9 cellular contexts compared by ENCODE assay signal in genomic region chr18:61582205-61582710, GRCh38.
A peak's percentile ranks its signal among the peaks of the same experiment; 100 is the strongest.
DNase-seq lines count a peak whose midpoint lies in the region; ATAC-seq and TF ChIP-seq lines count a peak whose summit lies in the region.
"Had no signal": no experiment of that assay in that cellular context is flagged by ENCODE, and none has a peak within 500 bp of the region (broad histone marks: within the 10 kb centered on the region; RNA-seq: fewer than 3 reads in every experiment).

No MANE protein-coding gene starts in this region.

- H3K4me1 ChIP-seq in GM23338 (ENCODE audit: insufficient read depth) (peaks cover 5% of the 10 kb centered on the region; the same call in 1 of the 2 replicates), iPS DF 6.9 (ENCODE audit: control insufficient read depth, insufficient read depth, low read length) (peaks cover 1% of the 10 kb centered on the region; the same call in 1 of the 2 replicates), skeletal muscle satellite cell (ENCODE audit: control insufficient read depth, insufficient read depth, low read length) (peaks cover 13% of the 10 kb centered on the region)

- H3K27ac ChIP-seq in GM23338 (ENCODE audit: low read depth) (no peak overlapping the region), iPS DF 6.9 (ENCODE audit: low read length) (no peak overlapping the region)

- H2AFZ ChIP-seq in GM23338, result peak overlapping the region; percentile 98

- H3K79me2 ChIP-seq in GM23338 (replicated peaks; ENCODE audit: insufficient read depth), result no peaks in the 10 kb centered on the region

- peaks cover 10% of the 10 kb centered on the region; the same call in 2 of the 3 replicates for H3K4me1 Mint-ChIP-seq in GM23338
- peaks cover 5% of the 10 kb centered on the region for H3K4me1 Mint-ChIP-seq in activated T-helper 17 cell treated with anti-CD3 and anti-CD28 coated beads, Interleukin-2, amount 50 U/mL, for 72 hours

- no peaks in the 10 kb centered on the region for H4K20me1 ChIP-seq in GM23338 (replicated peaks; ENCODE audit: insufficient read depth)

- H3K4me2 ChIP-seq in GM23338 (peak overlapping the region; percentile 85), skeletal muscle satellite cell (ENCODE audit: low read length) (peak overlapping the region; percentile 94)

- no peaks in the 10 kb centered on the region for H3K9me3 ChIP-seq in iPS DF 6.9 (ENCODE audit: control insufficient read depth, insufficient read depth, low read length)
- H3K9me3 ChIP-seq in skeletal muscle satellite cell (replicated peaks; ENCODE audit: low read length), result no peaks in the 10 kb centered on the region

- no peaks in the 10 kb centered on the region for H3K9me3 Mint-ChIP-seq in GM23338
- H3K9me3 Mint-ChIP-seq in activated T-helper 17 cell treated with anti-CD3 and anti-CD28 coated beads, Interleukin-2, amount 50 U/mL, for 72 hours, result no peaks in the 10 kb centered on the region
- H3K9me3 Mint-ChIP-seq: stimulated activated memory B cell treated with anti-CD40 and anti-IgM and Interleukin-4, amounts not matched to agents 10 μg/mL and 1 μg/mL and 100 μg/mL, for 72 hours had no signal

- H3K4me3 Mint-ChIP-seq in GM23338, result peak overlapping the region; percentile 72
- peak overlapping the region; percentile 33 for H3K4me3 Mint-ChIP-seq in activated T-helper 17 cell treated with anti-CD3 and anti-CD28 coated beads, Interleukin-2, amount 50 U/mL, for 72 hours
- H3K4me3 Mint-ChIP-seq: stimulated activated memory B cell treated with anti-CD40 and anti-IgM and Interleukin-4, amounts not matched to agents 10 μg/mL and 1 μg/mL and 100 μg/mL, for 72 hours had no signal

- no peak overlapping the region for H3K9ac ChIP-seq in skeletal muscle satellite cell (ENCODE audit: low read depth, low read length)

- H3K36me3 ChIP-seq in GM23338 (ENCODE audit: insufficient read depth), result no peaks in the 10 kb centered on the region
- no peaks in the 10 kb centered on the region for H3K36me3 ChIP-seq in iPS DF 6.9 (ENCODE audit: control insufficient read depth, insufficient read depth, low read length)
- peaks cover 4% of the 10 kb centered on the region for H3K36me3 ChIP-seq in skeletal muscle satellite cell (ENCODE audit: insufficient read depth, low read length)

- WGBS in iPS DF 6.9 (ENCODE audit: insufficient coverage, insufficient read length), result no CpG with 5 or more reads among the region's 15 CpGs

- H3K27ac Mint-ChIP-seq in GM23338, result no peak overlapping the region
- H3K27ac Mint-ChIP-seq in activated T-helper 17 cell treated with anti-CD3 and anti-CD28 coated beads, Interleukin-2, amount 50 U/mL, for 72 hours, result no peak overlapping the region
- H3K27ac Mint-ChIP-seq: stimulated activated memory B cell treated with anti-CD40 and anti-IgM and Interleukin-4, amounts not matched to agents 10 μg/mL and 1 μg/mL and 100 μg/mL, for 72 hours had no signal

- peaks cover 15% of the 10 kb centered on the region for H3K27me3 Mint-ChIP-seq in GM23338 (ENCODE audit: insufficient read depth, low read depth, poor library complexity)
- peaks cover 58% of the 10 kb centered on the region for H3K27me3 Mint-ChIP-seq in activated T-helper 17 cell treated with anti-CD3 and anti-CD28 coated beads, Interleukin-2, amount 50 U/mL, for 72 hours

- H3K27me3 ChIP-seq in GM23338 (ENCODE audit: insufficient read depth) (peaks cover 7% of the 10 kb centered on the region), iPS DF 6.9 (ENCODE audit: control insufficient read depth, insufficient read depth, low read length) (no peaks in the 10 kb centered on the region), skeletal muscle satellite cell (ENCODE audit: control insufficient read depth, insufficient read depth, low read length) (no peaks in the 10 kb centered on the region)

- no peaks in the 10 kb centered on the region for H3F3A ChIP-seq in GM23338 (replicated peaks; ENCODE audit: low read depth)

- ATAC-seq in GM23338, result peak; percentile 63
- ATAC-seq in activated T-helper 17 cell treated with anti-CD3 and anti-CD28 coated beads, Interleukin-2, amount 50 U/mL, for 72 hours (replicated peaks), result peak; percentile 9
- ATAC-seq in HG03457 (IDR thresholded peaks at IDR 0.05; ENCODE audit: unreplicated experiment), result no peak

- H3K36me3 Mint-ChIP-seq in GM23338 (ENCODE audit: low read depth), result no peaks in the 10 kb centered on the region
- no peaks in the 10 kb centered on the region for H3K36me3 Mint-ChIP-seq in activated T-helper 17 cell treated with anti-CD3 and anti-CD28 coated beads, Interleukin-2, amount 50 U/mL, for 72 hours (ENCODE audit: low read depth)
- H3K36me3 Mint-ChIP-seq: stimulated activated memory B cell treated with anti-CD40 and anti-IgM and Interleukin-4, amounts not matched to agents 10 μg/mL and 1 μg/mL and 100 μg/mL, for 72 hours had no signal

- DNase-seq in GM23338 (ENCODE audit: low spot score) (no peak), iPS DF 6.9 (ENCODE audit: low read depth, low spot score) (no peak), NCI-H526 treated with DMSO at 0.1 percent for 48 hours (lab: John Stamatoyannopoulos, UW) (no peak), NCI-H226 (no peak)
- DNase-seq in NK-92 treated with Interleukin-12 subunit alpha and Interleukin-12 subunit beta, amount 100 ng/mL, for 24 hours (lab: John Stamatoyannopoulos, UW), result no peak

- peak overlapping the region; percentile 72 for H3K4me3 ChIP-seq in GM23338
- H3K4me3 ChIP-seq in iPS DF 6.9 (ENCODE audit: low read length), result peak overlapping the region; percentile 7; the same call in 1 of the 2 replicates
- H3K4me3 ChIP-seq in skeletal muscle satellite cell (ENCODE audit: low read length), result peak overlapping the region; percentile 72

- 0 out of 2 replicates have a peak, but pooled peaks cover 6% of the 10 kb centered on the region for H3K9me2 ChIP-seq in GM23338 (ENCODE audit: insufficient read depth)

- TF ChIP-seq CTCF in GM23338 (conservative IDR thresholded peaks at IDR 0.05; ENCODE audit: low read depth in 2 of 2), result no peak

TF ChIP-seq in GM23338, 12 proteins besides CTCF, POLR2A, EP300 and RAD21 (continues in another document):
- TF ChIP-seq ZNF462 (CRISPR knock-in tag; IDR thresholded peaks at IDR 0.05) (no peak), JUNB (IDR thresholded peaks at IDR 0.05; ENCODE audit: unreplicated experiment) (no peak), ZNF331 (CRISPR knock-in tag; IDR thresholded peaks at IDR 0.05; ENCODE audit: low read depth) (no peak)

Comparison
In these comparisons a context has a peak if more than half of its experiments do, and no peak if none do; other contexts are left out.
1. H3K4me3 ChIP-seq: peak in every context shown above with its lines; median percentile 72 in GM23338; 72 in skeletal muscle satellite cell; 7 in iPS DF 6.9.